In genomic region chr15:29066848-29067247, GRCh38 we compare ENCODE assay signal across 28 cellular contexts.
"Had no signal": no experiment of that assay in that cellular context is flagged by ENCODE, and none has a peak within 500 bp of the region (broad histone marks: within the 10 kb centered on the region; RNA-seq: fewer than 3 reads in every experiment).

No MANE protein-coding gene starts in this region.

- ATAC-seq: activated naive CD8-positive, alpha-beta T cell treated with anti-CD3 and anti-CD28 coated beads, Interleukin-2, amount 50 U/mL, for 24 hours; left lobe of liver; lower lobe of right lung; naive thymus-derived CD4-positive, alpha-beta T cell; stimulated activated naive B cell treated with anti-CD40 and anti-IgM and Interleukin-4, amounts not matched to agents 10 μg/mL and 1 μg/mL and 100 μg/mL, for 72 hours had no signal

- H3K27me3 Mint-ChIP-seq: activated naive CD8-positive, alpha-beta T cell treated with anti-CD3 and anti-CD28 coated beads, Interleukin-2, amount 50 U/mL, for 24 hours; activated T-cell treated with anti-CD3 and anti-CD28 coated beads, Interleukin-2, amount 50 U/mL, for 24 hours; dendritic cell treated with granulocyte-macrophage colony-stimulating factor and Interleukin-4, amounts not matched to agents 40 ng/mL and 50 ng/mL, for 4 days; naive thymus-derived CD4-positive, alpha-beta T cell; progenitor cell of endocrine pancreas had no signal

- DNase-seq: activated CD4-positive, alpha-beta T cell treated with anti-CD3 and anti-CD28 coated beads for 1 hour; activated CD4-positive, alpha-beta T cell treated with anti-CD3 and anti-CD28 coated beads, Interleukin-2, amount 50 U/mL, for 1 hour; activated CD8-positive, alpha-beta memory T cell treated with anti-CD3 and anti-CD28 coated beads for 24 hours; activated CD8-positive, alpha-beta memory T cell treated with anti-CD3 and anti-CD28 coated beads, Interleukin-2, amount 50 U/mL, for 4 hours; activated naive CD4-positive, alpha-beta T cell; activated naive CD8-positive, alpha-beta T cell treated with anti-CD3 and anti-CD28 coated beads, Interleukin-2, amount 50 U/mL, for 24 hours; activated T-cell treated with anti-CD3 and anti-CD28 coated beads, Interleukin-2, amount 50 U/mL, for 24 hours; effector CD8-positive, alpha-beta T cell; erythroblast; foreskin fibroblast; kidney; lower lobe of right lung; mesendoderm; naive thymus-derived CD4-positive, alpha-beta T cell; retina; sigmoid colon; stimulated activated CD4-positive, alpha-beta T cell treated with anti-CD3 and anti-CD28 coated beads, Interleukin-15, amount 100 ng/mL, for 24 hours; stimulated activated CD4-positive, alpha-beta T cell treated with anti-CD3 and anti-CD28 coated beads, Interleukin-2, amount 100 ng/mL, for 48 hours; stimulated activated CD8-positive, alpha-beta memory T cell treated with anti-CD3 and anti-CD28 coated beads, Interleukin-4, amount 100 ng/mL, for 48 hours; stimulated activated naive B cell treated with anti-CD40 and anti-IgM and Interleukin-4, amounts not matched to agents 10 μg/mL and 1 μg/mL and 100 μg/mL, for 72 hours; T-helper 9 cell; testis; trophoblast cell; uterus had no signal

- H3K4me3 Mint-ChIP-seq: activated naive CD8-positive, alpha-beta T cell treated with anti-CD3 and anti-CD28 coated beads, Interleukin-2, amount 50 U/mL, for 24 hours; activated T-cell treated with anti-CD3 and anti-CD28 coated beads, Interleukin-2, amount 50 U/mL, for 24 hours; dendritic cell treated with granulocyte-macrophage colony-stimulating factor and Interleukin-4, amounts not matched to agents 40 ng/mL and 50 ng/mL, for 4 days; stimulated activated naive B cell treated with anti-CD40 and anti-IgM and Interleukin-4, amounts not matched to agents 10 μg/mL and 1 μg/mL and 100 μg/mL, for 72 hours had no signal

- H3K9me3 Mint-ChIP-seq: activated T-helper 2 cell treated with anti-CD3 and anti-CD28 coated beads, Interferon-gamma antibody, Interleukin-2, Interleukin-4, amounts not matched to agents 10 μg/mL and 5 μg/mL and 100 μg/mL, durations not matched to agents 14 hours and 24 hours and 36 hours; dendritic cell treated with granulocyte-macrophage colony-stimulating factor and Interleukin-4, amounts not matched to agents 40 ng/mL and 50 ng/mL, for 4 days had no signal

- H3K4me1 Mint-ChIP-seq: stimulated activated naive B cell treated with anti-CD40 and anti-IgM and Interleukin-4, amounts not matched to agents 10 μg/mL and 1 μg/mL and 100 μg/mL, for 72 hours had no signal

- H3K36me3 Mint-ChIP-seq: stimulated activated naive B cell treated with anti-CD40 and anti-IgM and Interleukin-4, amounts not matched to agents 10 μg/mL and 1 μg/mL and 100 μg/mL, for 72 hours had no signal

- H3K27ac Mint-ChIP-seq: activated naive CD8-positive, alpha-beta T cell treated with anti-CD3 and anti-CD28 coated beads, Interleukin-2, amount 50 U/mL, for 24 hours; activated T-cell treated with anti-CD3 and anti-CD28 coated beads, Interleukin-2, amount 50 U/mL, for 24 hours; activated T-helper 2 cell treated with anti-CD3 and anti-CD28 coated beads, Interferon-gamma antibody, Interleukin-2, Interleukin-4, amounts not matched to agents 10 μg/mL and 5 μg/mL and 100 μg/mL, durations not matched to agents 14 hours and 24 hours and 36 hours; dendritic cell treated with granulocyte-macrophage colony-stimulating factor and Interleukin-4, amounts not matched to agents 40 ng/mL and 50 ng/mL, for 4 days; progenitor cell of endocrine pancreas; stimulated activated naive B cell treated with anti-CD40 and anti-IgM and Interleukin-4, amounts not matched to agents 10 μg/mL and 1 μg/mL and 100 μg/mL, for 72 hours had no signal
